Comparison of ENCODE assay signal across 21 cellular contexts in genomic region chr15:45155739-45156138, GRCh38. TPM values are rescaled to one million over a fixed set of nuclear protein-coding genes. Genes with fewer than 3 reads are reported as not detected.
DNase-seq lines count a peak whose midpoint lies in the region; ATAC-seq, FAIRE-seq and TF ChIP-seq lines count a peak whose summit lies in the region.
"Had no signal": no experiment of that assay in that cellular context is flagged by ENCODE, and none has a peak within 500 bp of the region (broad histone marks: within the 10 kb centered on the region; RNA-seq: fewer than 3 reads in every experiment).

No MANE protein-coding gene starts in this region.

- TF ChIP-seq EP300 in K562 (IDR thresholded peaks at IDR 0.05; ENCODE audit: low read length) = no peak

- intact Hi-C loops in K562 (cut with micrococcal nuclease) (no loop called here), tibial artery (cut with DNase I; ENCODE audit: low total_unique reads) (no loop called here), cardiac septum (cut with DNase I) (no loop called here)

- TF ChIP-seq POLR2A in K562 (conservative IDR thresholded peaks at IDR 0.05) = no peak

- H3K4me3 ChIP-seq in BLaER1 treated with 17β-estradiol and CSF1 and Interleukin-3, amounts not matched to agents 10 nM and 100 nM = no peak overlapping the region
- H3K4me3 ChIP-seq in K562 = no peak overlapping the region
- H3K4me3 ChIP-seq in tibial artery = no peak overlapping the region

- no peaks in the 10 kb centered on the region for H3K79me2 ChIP-seq in K562 (ENCODE audit: control insufficient read depth, insufficient read depth, low read length)

- BruUV-seq in K562 (replicated peaks; lab: Mats Ljungman, UMichigan) = no TSS peak

- in situ Hi-C loops in K562 (cut with MboI) = no loop called here

- H2AFZ ChIP-seq in K562 (ENCODE audit: low read depth, low read length) = no peak overlapping the region

- CTCF ChIA-PET in K562 (lab: Yijun Ruan, JAX; ENCODE audit: low intra/inter-chr PET ratio) = no interaction called here

- ATAC-seq in K562 = no peak
- ATAC-seq in GM21737 (IDR thresholded peaks at IDR 0.05; ENCODE audit: unreplicated experiment) = no peak
- ATAC-seq: CD8-positive, alpha-beta T cell had no signal

- POLR2A ChIA-PET in K562 (lab: Yijun Ruan, JAX) = interaction anchor here (0.6 to 2.2 kb wide), 2 partner anchors 9 to 115 kb away, joined by 4 to 14 read pairs; no protein-coding TSS in a partner anchor

- H3K4me2 ChIP-seq in BLaER1 treated with 17β-estradiol and CSF1 and Interleukin-3, amounts not matched to agents 10 nM and 100 nM = peak overlapping the region; percentile 22 to 73 (median 46); a peak in 21 of 22 replicates
- no peak overlapping the region for H3K4me2 ChIP-seq in K562 (ENCODE audit: insufficient read depth, low read length)

- WGBS in K562 (ENCODE audit: insufficient coverage, low coverage, missing lambda C conversion rate) = 60% methylated on average over 8 of the region's 8 CpGs

- H3K9me3 ChIP-seq in BLaER1 treated with 17β-estradiol and CSF1 and Interleukin-3, amounts not matched to agents 10 nM and 100 nM (replicated peaks in 1 of 11) = no peaks in the 10 kb centered on the region
- H3K9me3 ChIP-seq in K562 (replicated peaks; ENCODE audit: control insufficient read depth, insufficient read depth, low read depth, low read length) = no peaks in the 10 kb centered on the region
- H3K9me3 ChIP-seq in tibial artery = no peaks in the 10 kb centered on the region

- H3K9me1 ChIP-seq in K562 (ENCODE audit: control insufficient read depth, insufficient read depth, low read length) = no peaks in the 10 kb centered on the region

- H4K20me1 ChIP-seq in BLaER1 treated with 17β-estradiol and CSF1 and Interleukin-3, amounts not matched to agents 10 nM and 100 nM = no peaks in the 10 kb centered on the region; a peak in 1 of 22 replicates
- no peaks in the 10 kb centered on the region for H4K20me1 ChIP-seq in K562 (replicated peaks; ENCODE audit: control insufficient read depth, insufficient read depth, low read length)

- no peak for TF ChIP-seq RAD21 in K562 (CRISPR knock-in tag; conservative IDR thresholded peaks at IDR 0.05 in 1 of 2, IDR thresholded peaks at IDR 0.05 in 1 of 2)

- no peak overlapping the region for H3K27ac ChIP-seq in BLaER1 treated with 17β-estradiol and CSF1 and Interleukin-3, amounts not matched to agents 10 nM and 100 nM
- no peak overlapping the region for H3K27ac ChIP-seq in K562 (ENCODE audit: extremely low read depth, low read depth, low read length)
- H3K27ac ChIP-seq in epithelial cell of prostate = peak overlapping the region; percentile 21
- no peak overlapping the region for H3K27ac ChIP-seq in tibial artery

- no peak for FAIRE-seq in K562 (lab: Jason Lieb, UNC)
- FAIRE-seq: D721Med, GM12892, H1 had no signal

- no peak for TF ChIP-seq CTCF in K562 (IDR thresholded peaks at IDR 0.05 in 2 of 3, conservative IDR thresholded peaks at IDR 0.05 in 1 of 3; ENCODE audit: insufficient read depth in 2 of 3, low read depth in 1 of 3, low read length in 3 of 3)
- TF ChIP-seq CTCF in tibial artery (IDR thresholded peaks at IDR 0.05) = no peak

- peaks cover 0 to 10% (median 0%) of the 10 kb centered on the region in 11 experiments; a peak in 5 of 22 replicates for H3K36me3 ChIP-seq in BLaER1 treated with 17β-estradiol and CSF1 and Interleukin-3, amounts not matched to agents 10 nM and 100 nM
- H3K36me3 ChIP-seq in K562 (ENCODE audit: control insufficient read depth, insufficient read depth, low read length) = no peaks in the 10 kb centered on the region
- H3K36me3 ChIP-seq in tibial artery = peaks cover 0 to 17% (median 5%) of the 10 kb centered on the region in 3 donors

- DNase-seq in K562 (ENCODE audit: extremely low read depth in 1 of 4, low spot score in 3 of 4) = no peak
- DNase-seq in epithelial cell of prostate (ENCODE audit: low read depth, low spot score) = no peak
- no peak for DNase-seq in NCI-H1694 treated with DMSO at 0.1 percent for 48 hours (lab: John Stamatoyannopoulos, UW)
- no peak for DNase-seq in tibial artery
- no peak for DNase-seq in cardiac septum (ENCODE audit: low spot score)
- DNase-seq: ACHN; CD8-positive, alpha-beta T cell; COR-L47; DMS153; DMS79 treated with DMSO at 0.1 percent for 48 hours; EL; GDM1; HCEC 1CT; KBM-7 had no signal

- peaks cover 22 to 34% (median 29%) of the 10 kb centered on the region in 10 experiments for H3K4me1 ChIP-seq in BLaER1 treated with 17β-estradiol and CSF1 and Interleukin-3, amounts not matched to agents 10 nM and 100 nM
- H3K4me1 ChIP-seq in K562 (replicated peaks in 1 of 2; ENCODE audit: control insufficient read depth in 2 of 2, insufficient read depth in 2 of 2, low read length in 2 of 2) = peaks cover 6 to 12% of the 10 kb centered on the region in 2 experiments; a peak in 3 of 5 replicates
- no peaks in the 10 kb centered on the region for H3K4me1 ChIP-seq in tibial artery

- no peaks in the 10 kb centered on the region for H3K27me3 ChIP-seq in BLaER1 treated with 17β-estradiol and CSF1 and Interleukin-3, amounts not matched to agents 10 nM and 100 nM
- peaks cover 0 to 4% of the 10 kb centered on the region in 2 experiments; a peak in 2 of 5 replicates for H3K27me3 ChIP-seq in K562 (ENCODE audit: control insufficient read depth in 2 of 2, insufficient read depth in 2 of 2, low read length in 2 of 2)
- no peaks in the 10 kb centered on the region for H3K27me3 ChIP-seq in tibial artery

- no peak overlapping the region for H3K9ac ChIP-seq in BLaER1 treated with 17β-estradiol and CSF1 and Interleukin-3, amounts not matched to agents 10 nM and 100 nM
- no peak overlapping the region for H3K9ac ChIP-seq in K562 (ENCODE audit: insufficient read depth in 1 of 2, low read depth in 2 of 2, low read length in 2 of 2)

RNA-seq across cellular contexts. Expression of gene DUOX1, which starts 25.9 kb away (rescaled TPM):
- total RNA-seq in K562 (2011; cell fraction: chromatin; rRNA removed; ENCODE audit: low replicate concordance) = 1.0 TPM in 1 of 2 replicates, not detected in the other
- total RNA-seq in K562 (2011; cell fraction: nucleolus; rRNA removed) = 0.39 and 0.50 TPM in 2 replicates
- 0.38 TPM in 1 of 2 replicates, not detected in the other for total RNA-seq in K562 (2011; cell fraction: nucleoplasm; rRNA removed)
- total RNA-seq in K562 (2014; rRNA removed) (not detected in 2 replicates), K562 (2014; rRNA removed; fragmentation: Illumina TruSeq; extraction: Trizol) (not detected in 2 replicates), K562 (2015; rRNA removed; fragmentation: Illumina TruSeq; extraction: Trizol) (not detected in 2 replicates), K562 (2021) (0.22 TPM in 2 replicates), cardiac septum (0.59 TPM)
- polyA plus RNA-seq in K562 (2011; rRNA removed) (0.01 TPM in 1 of 2 replicates, not detected in the other), K562 (2014; fragmentation: Illumina TruSeq; extraction: Trizol) (not detected in 2 replicates), K562 (2014; fragmentation: Nextera tagmentation; extraction: Ambion mirVana) (under 1 TPM in 1 of 2 experiments, not detected in 1; 0.01 TPM), K562 (2014; rRNA removed) (not detected in 2 replicates)
- polyA plus RNA-seq in K562 (2011; cell fraction: cytosol; rRNA removed) = 0.03 TPM in 1 of 2 replicates, not detected in the other
- polyA plus RNA-seq in K562 (2011; cell fraction: nucleus; rRNA removed) = 0.04 and 0.73 TPM in 2 replicates
- polyA plus RNA-seq in K562 (2012) = 0.29 and 0.79 TPM in 2 replicates
- polyA minus RNA-seq in K562 (2011; rRNA and poly(A)+ RNA removed) = not detected in 2 replicates
- not detected in 2 replicates for polyA minus RNA-seq in K562 (2011; cell fraction: cytosol; rRNA and poly(A)+ RNA removed)
- polyA minus RNA-seq in K562 (2011; cell fraction: nucleus; rRNA and poly(A)+ RNA removed) = not detected in 2 replicates
- total RNA-seq: A172; CD8-positive, alpha-beta T cell had no signal

RNA-seq across cellular contexts. Expression of gene DUOXA1, which starts 26.1 kb away (rescaled TPM):
- total RNA-seq in K562 (2011; cell fraction: chromatin; rRNA removed; ENCODE audit: low replicate concordance) = 0.19 and 2.7 TPM in 2 replicates
- total RNA-seq in K562 (2011; cell fraction: nucleolus; rRNA removed) = 0.26 and 1.8 TPM in 2 replicates
- 0.29 and 0.38 TPM in 2 replicates for total RNA-seq in K562 (2011; cell fraction: nucleoplasm; rRNA removed)
- not detected in 2 replicates for total RNA-seq in K562 (2014; rRNA removed)
- not detected in 2 replicates for total RNA-seq in K562 (2014; rRNA removed; fragmentation: Illumina TruSeq; extraction: Trizol)
- not detected in 2 replicates for total RNA-seq in K562 (2015; rRNA removed; fragmentation: Illumina TruSeq; extraction: Trizol)
- total RNA-seq in K562 (2021) = 0.24 TPM in 1 of 2 replicates, not detected in the other
- polyA plus RNA-seq in K562 (2011; rRNA removed) = 0.17 TPM in 1 of 2 replicates, not detected in the other
- 0.12 TPM in 1 of 2 replicates, not detected in the other for polyA plus RNA-seq in K562 (2011; cell fraction: cytosol; rRNA removed)
- 0.28 and 1.5 TPM in 2 replicates for polyA plus RNA-seq in K562 (2011; cell fraction: nucleus; rRNA removed)
- polyA plus RNA-seq in K562 (2012) = 0.14 TPM in 1 of 2 replicates, not detected in the other
- not detected in 2 replicates for polyA plus RNA-seq in K562 (2014; fragmentation: Illumina TruSeq; extraction: Trizol)
- not detected for polyA plus RNA-seq in K562 (2014; fragmentation: Nextera tagmentation; extraction: Ambion mirVana)
- polyA plus RNA-seq in K562 (2014; rRNA removed) = 0.74 TPM in 1 of 2 replicates, not detected in the other
- polyA minus RNA-seq in K562 (2011; rRNA and poly(A)+ RNA removed) = 0.18 TPM in 1 of 2 replicates, not detected in the other
- polyA minus RNA-seq in K562 (2011; cell fraction: cytosol; rRNA and poly(A)+ RNA removed) = not detected in 2 replicates
- 0.40 TPM in 1 of 2 replicates, not detected in the other for polyA minus RNA-seq in K562 (2011; cell fraction: nucleus; rRNA and poly(A)+ RNA removed)
- total RNA-seq in cardiac septum = 0.73 TPM
- total RNA-seq: A172; CD8-positive, alpha-beta T cell; H1 had no signal
- polyA plus RNA-seq: CD14-positive monocyte had no signal

RNA-seq across cellular contexts. Expression of gene SHF, which starts 32.0 kb away (rescaled TPM):
- total RNA-seq in K562 (2011; cell fraction: chromatin; rRNA removed; ENCODE audit: low replicate concordance) = 3.0 and 6.7 TPM in 2 replicates
- total RNA-seq in K562 (2011; cell fraction: nucleolus; rRNA removed) = 1.7 and 5.3 TPM in 2 replicates
- 2.5 and 6.9 TPM in 2 replicates for total RNA-seq in K562 (2011; cell fraction: nucleoplasm; rRNA removed)
- 0.54 and 1.1 TPM in 2 replicates for total RNA-seq in K562 (2014; rRNA removed)
- 0.51 and 0.80 TPM in 2 replicates for total RNA-seq in K562 (2014; rRNA removed; fragmentation: Illumina TruSeq; extraction: Trizol)
- total RNA-seq in K562 (2015; rRNA removed; fragmentation: Illumina TruSeq; extraction: Trizol) = 0.62 and 0.68 TPM in 2 replicates
- 1.3 and 1.4 TPM in 2 replicates for total RNA-seq in K562 (2021)
- polyA plus RNA-seq in K562 (2011; rRNA removed) = 0.74 and 2.2 TPM in 2 replicates
- polyA plus RNA-seq in K562 (2011; cell fraction: cytosol; rRNA removed) = 0.65 and 2.4 TPM in 2 replicates
- 1.4 and 4.0 TPM in 2 replicates for polyA plus RNA-seq in K562 (2011; cell fraction: nucleus; rRNA removed)
- 1.2 and 1.5 TPM in 2 replicates for polyA plus RNA-seq in K562 (2012)
- 0.95 and 1.2 TPM in 2 replicates for polyA plus RNA-seq in K562 (2014; fragmentation: Illumina TruSeq; extraction: Trizol)
- not detected for polyA plus RNA-seq in K562 (2014; fragmentation: Nextera tagmentation; extraction: Ambion mirVana)
- 0.66 and 0.85 TPM in 2 replicates for polyA plus RNA-seq in K562 (2014; rRNA removed)
- 0.36 and 2.0 TPM in 2 replicates for polyA minus RNA-seq in K562 (2011; rRNA and poly(A)+ RNA removed)
- polyA minus RNA-seq in K562 (2011; cell fraction: cytosol; rRNA and poly(A)+ RNA removed) = 1.5 and 2.7 TPM in 2 replicates
- 3.0 and 4.2 TPM in 2 replicates for polyA minus RNA-seq in K562 (2011; cell fraction: nucleus; rRNA and poly(A)+ RNA removed)
- total RNA-seq in cardiac septum = 4.2 TPM
- total RNA-seq: A172 had no signal

RNA-seq across cellular contexts. Expression of gene DUOXA2, which starts 41.6 kb away (rescaled TPM):
- not detected in 2 replicates for total RNA-seq in K562 (2011; cell fraction: chromatin; rRNA removed; ENCODE audit: low replicate concordance)
- total RNA-seq in K562 (2011; cell fraction: nucleolus; rRNA removed) = not detected in 2 replicates
- not detected in 2 replicates for total RNA-seq in K562 (2011; cell fraction: nucleoplasm; rRNA removed)
- total RNA-seq in K562 (2014; rRNA removed) (not detected in 2 replicates), K562 (2014; rRNA removed; fragmentation: Illumina TruSeq; extraction: Trizol) (not detected in 2 replicates), K562 (2015; rRNA removed; fragmentation: Illumina TruSeq; extraction: Trizol) (not detected in 2 replicates), K562 (2021) (not detected in 2 replicates), cardiac septum (not detected)
- polyA plus RNA-seq in K562 (2011; rRNA removed) (not detected in 2 replicates), K562 (2014; fragmentation: Illumina TruSeq; extraction: Trizol) (not detected in 2 replicates), K562 (2014; fragmentation: Nextera tagmentation; extraction: Ambion mirVana) (not detected), K562 (2014; rRNA removed) (not detected in 2 replicates)
- polyA plus RNA-seq in K562 (2011; cell fraction: cytosol; rRNA removed) = not detected in 2 replicates
- not detected in 2 replicates for polyA plus RNA-seq in K562 (2011; cell fraction: nucleus; rRNA removed)
- polyA plus RNA-seq in K562 (2012) = 0.05 TPM in 1 of 2 replicates, not detected in the other
- polyA minus RNA-seq in K562 (2011; rRNA and poly(A)+ RNA removed) = not detected in 2 replicates
- polyA minus RNA-seq in K562 (2011; cell fraction: cytosol; rRNA and poly(A)+ RNA removed) = not detected in 2 replicates
- not detected in 2 replicates for polyA minus RNA-seq in K562 (2011; cell fraction: nucleus; rRNA and poly(A)+ RNA removed)
- total RNA-seq: A172; CD8-positive, alpha-beta T cell; H1 had no signal
- polyA plus RNA-seq: CD14-positive monocyte had no signal

RNA-seq across cellular contexts. Expression of gene DUOX2, which starts 41.8 kb away (rescaled TPM):
- total RNA-seq in K562 (2011; cell fraction: chromatin; rRNA removed; ENCODE audit: low replicate concordance) = 0.19 and 2.6 TPM in 2 replicates
- total RNA-seq in K562 (2011; cell fraction: nucleolus; rRNA removed) = 0.13 and 0.50 TPM in 2 replicates
- 0.23 and 1.2 TPM in 2 replicates for total RNA-seq in K562 (2011; cell fraction: nucleoplasm; rRNA removed)
- under 0.01 TPM in 1 of 2 replicates, not detected in the other for total RNA-seq in K562 (2014; rRNA removed)
- total RNA-seq in K562 (2014; rRNA removed; fragmentation: Illumina TruSeq; extraction: Trizol) = not detected in 2 replicates
- total RNA-seq in K562 (2015; rRNA removed; fragmentation: Illumina TruSeq; extraction: Trizol) = not detected in 2 replicates
- 0.02 and 0.36 TPM in 2 replicates for total RNA-seq in K562 (2021)
- 0.01 and 0.03 TPM in 2 replicates for polyA plus RNA-seq in K562 (2011; rRNA removed)
- polyA plus RNA-seq in K562 (2011; cell fraction: cytosol; rRNA removed) = 0.01 TPM in 1 of 2 replicates, not detected in the other
- polyA plus RNA-seq in K562 (2011; cell fraction: nucleus; rRNA removed) = 0.08 and 0.55 TPM in 2 replicates
- 0.03 and 0.11 TPM in 2 replicates for polyA plus RNA-seq in K562 (2012)
- polyA plus RNA-seq in K562 (2014; fragmentation: Illumina TruSeq; extraction: Trizol) = not detected in 2 replicates
- polyA plus RNA-seq in K562 (2014; fragmentation: Nextera tagmentation; extraction: Ambion mirVana) = not detected
- 0.01 and 0.05 TPM in 2 replicates for polyA plus RNA-seq in K562 (2014; rRNA removed)
- polyA minus RNA-seq in K562 (2011; rRNA and poly(A)+ RNA removed) = 0.03 and 0.04 TPM in 2 replicates
- polyA minus RNA-seq in K562 (2011; cell fraction: cytosol; rRNA and poly(A)+ RNA removed) = not detected in 2 replicates
- 0.27 TPM in 1 of 2 replicates, not detected in the other for polyA minus RNA-seq in K562 (2011; cell fraction: nucleus; rRNA and poly(A)+ RNA removed)
- total RNA-seq in cardiac septum = 0.19 TPM
- total RNA-seq: H1 had no signal
- polyA plus RNA-seq: CD14-positive monocyte had no signal
